ENCODE assay signal across 8 cellular contexts in genomic region chr16:56603589-56603988, GRCh38. TPM values are rescaled to one million over a fixed set of nuclear protein-coding genes. Genes with fewer than 3 reads are reported as not detected.
DNase-seq lines count a peak whose midpoint lies in the region; ATAC-seq, FAIRE-seq and TF ChIP-seq lines count a peak whose summit lies in the region.

No MANE protein-coding gene starts in this region.

- TF ChIP-seq CTCF in AG04449 (IDR thresholded peaks at IDR 0.05; ENCODE audit: insufficient read depth, low read length, missing control alignments) (peak; percentile 58), OCI-LY3 (IDR thresholded peaks at IDR 0.05; ENCODE audit: low read depth, low read length) (peak; percentile 23), fibroblast of lung (conservative IDR thresholded peaks at IDR 0.05 in 1 of 2, IDR thresholded peaks at IDR 0.05 in 1 of 2; ENCODE audit: low read depth in 1 of 2, low read length in 2 of 2) (peak; percentile 8 to 47)

- H3K27ac ChIP-seq in OCI-LY3 (ENCODE audit: low read length): no peak overlapping the region
- H3K27ac ChIP-seq in fibroblast of lung (ENCODE audit: insufficient read depth, low read length): no peak overlapping the region

- no peak overlapping the region for H3K4me3 ChIP-seq in AG04449 (ENCODE audit: low read depth, low read length)
- H3K4me3 ChIP-seq in OCI-LY3 (ENCODE audit: low read length): no peak overlapping the region
- no peak overlapping the region for H3K4me3 ChIP-seq in fibroblast of lung (replicated peaks in 1 of 4; ENCODE audit: control extremely low read depth in 1 of 4, insufficient read depth in 1 of 4, low read depth in 3 of 4, low read length in 4 of 4)

- H3K9me3 ChIP-seq in OCI-LY3 (ENCODE audit: insufficient read depth, low read length) (no peaks in the 10 kb centered on the region), fibroblast of lung (ENCODE audit: control insufficient read depth, insufficient read depth, low read depth, low read length) (no peaks in the 10 kb centered on the region)

- H4K20me1 ChIP-seq in OCI-LY3 (ENCODE audit: insufficient read depth, low read length) (no peaks in the 10 kb centered on the region), fibroblast of lung (ENCODE audit: control insufficient read depth, extremely low read depth, insufficient read depth, low read length) (no peaks in the 10 kb centered on the region)

- H3K4me1 ChIP-seq in OCI-LY3 (ENCODE audit: low read length) (peaks cover 9% of the 10 kb centered on the region), fibroblast of lung (ENCODE audit: control insufficient read depth, extremely low read depth, insufficient read depth, low read length) (peaks cover 22% of the 10 kb centered on the region)

- no peak overlapping the region for H2AFZ ChIP-seq in OCI-LY3 (ENCODE audit: low read depth, low read length)
- no peak overlapping the region for H2AFZ ChIP-seq in fibroblast of lung (ENCODE audit: low read length)

- no peak for FAIRE-seq in frontal cortex (lab: Jason Lieb, UNC)

- in situ Hi-C loops in G401 (cut with HindIII; ENCODE audit: low sequenced_read_pairs): no loop called here

- H3K9ac ChIP-seq in OCI-LY3 (ENCODE audit: low read length): no peak overlapping the region
- no peak overlapping the region for H3K9ac ChIP-seq in fibroblast of lung (ENCODE audit: insufficient read depth, low read length)

- CTCF ChIA-PET in AG04449 (lab: Yijun Ruan, JAX): interaction anchor here (0.6 to 10.2 kb wide), 16 partner anchors 10 to 183 kb away, joined by 3 to 174 read pairs (median 4); partner anchors contain the start of gene BBS2

- no peaks in the 10 kb centered on the region for H3K79me2 ChIP-seq in OCI-LY3 (ENCODE audit: low read length)
- H3K79me2 ChIP-seq in fibroblast of lung (ENCODE audit: control insufficient read depth, insufficient read depth, low read length): peaks cover 2% of the 10 kb centered on the region

- H3K4me2 ChIP-seq in OCI-LY3 (ENCODE audit: low read length) (no peak overlapping the region), fibroblast of lung (ENCODE audit: extremely low read depth, insufficient read depth, low read length) (no peak overlapping the region)

- H3K36me3 ChIP-seq in OCI-LY3 (replicated peaks; ENCODE audit: low read depth, low read length) (no peaks in the 10 kb centered on the region), fibroblast of lung (ENCODE audit: control insufficient read depth, insufficient read depth, low read length) (no peaks in the 10 kb centered on the region)

- ATAC-seq in GM21786 (IDR thresholded peaks at IDR 0.05; ENCODE audit: unreplicated experiment) (no peak), HG02970 (IDR thresholded peaks at IDR 0.05; ENCODE audit: low FRiP score, unreplicated experiment) (no peak)

- DNase-seq in AG04449 (ENCODE audit: low read depth, low spot score) (no peak), G401 (ENCODE audit: low spot score) (peak; percentile 66), fibroblast of lung (ENCODE audit: low read depth in 2 of 2) (peak; percentile 37 to 47), pons (ENCODE audit: low spot score) (peak; percentile 77), frontal cortex (ENCODE audit: low spot score in 2 of 2) (no peak)

- H3K27me3 ChIP-seq in OCI-LY3 (ENCODE audit: low read depth, low read length) (0 out of 2 replicates have a peak, but pooled peaks cover 8% of the 10 kb centered on the region), fibroblast of lung (ENCODE audit: control insufficient read depth, insufficient read depth, low read length) (no peaks in the 10 kb centered on the region)

- POLR2A ChIA-PET in AG04449 (lab: Yijun Ruan, JAX): interaction anchor here (1.2 to 17.5 kb wide), 2 partner anchors 23 to 99 kb away, joined by 3 to 263 read pairs; partner anchors contain the start of gene MT1E

RNA-seq across cellular contexts. Expression of gene MT2A, which starts 4.8 kb away (rescaled TPM):
- total RNA-seq in G401 (2014; rRNA removed; shearing (Covaris generic)): 0.43 TPM in 1 of 2 replicates, not detected in the other
- total RNA-seq in fibroblast of lung: 76.5 and 113 TPM in 2 replicates
- 49.2 and 225 TPM in 2 replicates for polyA plus RNA-seq in fibroblast of lung
- 1,082 and 3,263 TPM in 2 replicates for polyA plus RNA-seq in fibroblast of lung (2012)
- 122 and 423 TPM in 2 replicates for polyA minus RNA-seq in fibroblast of lung (ENCODE audit: low replicate concordance)
- 1.6 TPM for total RNA-seq in frontal cortex

RNA-seq across cellular contexts. Expression of gene MT3, which starts 14.3 kb away (rescaled TPM):
- not detected in 2 replicates for total RNA-seq in G401 (2014; rRNA removed; shearing (Covaris generic))
- total RNA-seq in fibroblast of lung (not detected in 2 replicates), frontal cortex (7.3 TPM)
- not detected in 2 replicates for polyA plus RNA-seq in fibroblast of lung
- polyA plus RNA-seq in fibroblast of lung (2012): not detected in 2 replicates
- polyA minus RNA-seq in fibroblast of lung (ENCODE audit: low replicate concordance): not detected in 2 replicates

RNA-seq across cellular contexts. Expression of gene MT1E, which starts 22.0 kb away (rescaled TPM):
- total RNA-seq in G401 (2014; rRNA removed; shearing (Covaris generic)): not detected in 2 replicates
- total RNA-seq in fibroblast of lung: 251 and 390 TPM in 2 replicates
- polyA plus RNA-seq in fibroblast of lung: 465 and 572 TPM in 2 replicates
- 540 and 543 TPM in 2 replicates for polyA plus RNA-seq in fibroblast of lung (2012)
- polyA minus RNA-seq in fibroblast of lung (ENCODE audit: low replicate concordance): 165 and 234 TPM in 2 replicates
- total RNA-seq in frontal cortex: 5.7 TPM

RNA-seq across cellular contexts. Expression of gene MT1M, which starts 28.9 kb away (rescaled TPM):
- not detected in 2 replicates for total RNA-seq in G401 (2014; rRNA removed; shearing (Covaris generic))
- 18.5 and 58.8 TPM in 2 replicates for total RNA-seq in fibroblast of lung
- 6.9 and 8.5 TPM in 2 replicates for polyA plus RNA-seq in fibroblast of lung
- 16.4 and 18.9 TPM in 2 replicates for polyA plus RNA-seq in fibroblast of lung (2012)
- polyA minus RNA-seq in fibroblast of lung (ENCODE audit: low replicate concordance): 6.3 and 8.2 TPM in 2 replicates
- not detected for total RNA-seq in frontal cortex

RNA-seq across cellular contexts. Expression of gene MT1A, which starts 34.9 kb away (rescaled TPM):
- total RNA-seq in G401 (2014; rRNA removed; shearing (Covaris generic)): not detected in 2 replicates
- 2.3 and 5.3 TPM in 2 replicates for total RNA-seq in fibroblast of lung
- polyA plus RNA-seq in fibroblast of lung: 2.9 and 4.8 TPM in 2 replicates
- 6.6 and 17.7 TPM in 2 replicates for polyA plus RNA-seq in fibroblast of lung (2012)
- polyA minus RNA-seq in fibroblast of lung (ENCODE audit: low replicate concordance): 14.7 and 17.9 TPM in 2 replicates
- total RNA-seq in frontal cortex: not detected

Comparison
In these comparisons a context has a peak if more than half of its experiments do, and no peak if none do; other contexts are left out.
1. DNase-seq: peak in G401 (single experiment), fibroblast of lung (2 of 2) and pons (single experiment); none in AG04449 (single experiment) and frontal cortex (0 of 2).
2. RNA of gene MT2A, which starts 4.8 kb away (total RNA-seq): 76.5 to 113 TPM in fibroblast of lung; 1.6 TPM in frontal cortex (single experiment) and 0.43 TPM in G401; every median in the first group is over 10 times any median in the second.
3. RNA of gene MT1E, which starts 22.0 kb away (total RNA-seq): 251 to 390 TPM in fibroblast of lung; 5.7 TPM in frontal cortex (single experiment) and not detected in G401; every median in the first group is over 10 times any median in the second.
4. Peak in every context shown above with its lines, with median percentiles within 50 percentile points of each other: CTCF ChIP-seq.